In the genomic region with DNA sequence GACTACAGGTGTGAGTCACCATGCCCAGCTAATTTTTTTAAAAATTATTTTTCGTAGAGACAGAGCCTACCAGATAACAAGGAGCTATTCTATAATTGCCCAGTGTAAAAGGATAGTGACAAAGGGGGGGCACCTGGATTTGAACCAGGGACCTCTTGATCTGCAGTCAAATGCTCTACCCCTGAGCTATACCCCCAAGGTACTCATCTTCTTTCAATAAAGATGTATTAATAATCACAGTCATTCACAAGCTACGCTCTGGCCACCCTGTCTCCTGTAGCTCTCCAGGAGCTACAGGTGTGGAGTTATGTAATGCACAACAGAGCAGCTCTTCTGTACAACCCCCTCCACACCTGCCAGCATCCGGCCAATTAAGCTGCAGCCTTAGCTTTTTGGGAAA, we compare ENCODE assay signal across 30 cellular contexts.
"Had no signal": no experiment of that assay in that cellular context is flagged by ENCODE, and none has a peak within 500 bp of the region (broad histone marks: within the 10 kb centered on the region; RNA-seq: fewer than 3 reads in every experiment).

No MANE protein-coding gene starts in this region.

- DNase-seq: activated CD4-positive, alpha-beta memory T cell treated with anti-CD3 and anti-CD28 coated beads for 36 hours; activated CD4-positive, alpha-beta T cell treated with anti-CD3 and anti-CD28 coated beads for 36 hours; activated CD4-positive, alpha-beta T cell treated with anti-CD3 and anti-CD28 coated beads, Interleukin-2, amount 50 U/mL, for 1 hour; activated CD8-positive, alpha-beta memory T cell treated with anti-CD3 and anti-CD28 coated beads, Interleukin-2, amount 50 U/mL, for 4 hours; activated gamma-delta T cell treated with Interleukin-2 at 50 U/mL for 16 hours; activated naive CD4-positive, alpha-beta T cell treated with anti-CD3 and anti-CD28 coated beads for 36 hours; activated T-cell treated with anti-CD3 and anti-CD28 coated beads for 4 hours; activated T-cell treated with anti-CD3 and anti-CD28 coated beads, Interleukin-2, amount 50 U/mL, for 4 hours; adrenal gland; body of pancreas; caudate nucleus; cerebellar nuclear complex; NCI-H1105; NCI-H1417 treated with DMSO at 0.1 percent for 48 hours; NCI-H1694 treated with DMSO at 0.1 percent for 48 hours; NCI-H2029; NCI-H345; NCI-H524 treated with DMSO at 0.1 percent for 48 hours; NCI-H748 treated with DMSO at 0.1 percent for 48 hours; NK-92 treated with Interleukin-12 subunit alpha and Interleukin-12 subunit beta, amount 100 ng/mL, for 24 hours; SHP77; SJCRH30 had no signal

- H3K27me3 ChIP-seq: adrenal gland, body of pancreas, SJCRH30 had no signal

- FAIRE-seq: astrocyte, bronchial epithelial cell, TTC549 had no signal

- H3K4me1 ChIP-seq: adrenal gland, body of pancreas, SJCRH30 had no signal

- ATAC-seq: activated CD4-positive, alpha-beta T cell treated with anti-CD3 and anti-CD28 coated beads for 36 hours; activated CD4-positive, CD25-positive, alpha-beta regulatory T cell treated with anti-CD3 and anti-CD28 coated beads, Interleukin-2, amount 50 U/mL, for 24 hours; activated naive CD4-positive, alpha-beta T cell treated with anti-CD3 and anti-CD28 coated beads, Interleukin-2, amount 50 U/mL, for 72 hours; activated T-cell treated with anti-CD3 and anti-CD28 coated beads, Interleukin-2, amount 50 U/mL, for 4 hours; body of pancreas; WTC11 had no signal

- H3K27ac ChIP-seq: adrenal gland, body of pancreas, PC-9, SJCRH30, SK-N-MC had no signal
